ENCODE assay signal across 1 cellular context in the genomic region with DNA sequence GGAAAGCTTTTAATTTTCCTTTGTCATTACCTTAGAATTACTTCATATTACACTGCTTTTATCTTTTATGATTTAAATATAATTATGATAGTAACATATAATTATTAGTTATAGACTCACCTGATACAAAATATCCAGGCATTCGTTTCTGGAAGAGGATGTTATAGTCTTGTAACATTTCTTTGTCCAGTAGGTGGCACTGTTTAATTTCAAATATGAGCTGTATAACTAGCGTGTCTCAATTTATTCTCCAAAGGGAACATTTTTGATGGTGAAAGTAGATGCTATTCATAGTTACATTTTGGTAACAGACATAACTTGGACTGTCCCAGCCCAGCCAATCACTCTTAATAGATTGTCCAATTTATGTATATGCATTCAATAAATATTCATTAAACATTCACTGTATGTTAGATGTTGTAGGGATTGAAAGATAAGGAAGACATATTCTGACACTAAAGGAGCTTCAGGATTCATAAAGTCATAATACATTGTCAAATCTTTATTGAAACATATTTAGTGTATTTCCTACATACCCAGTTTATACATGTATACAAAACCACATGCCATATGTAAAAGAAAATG.
TF ChIP-seq lines count a peak whose summit lies in the region.

No MANE protein-coding gene starts in this region.

TF ChIP-seq in HepG2, 621 proteins besides CTCF, POLR2A, EP300 and RAD21 (continued from another document):
- TF ChIP-seq SMC3 (IDR thresholded peaks at IDR 0.05; ENCODE audit: low read length): peak; percentile 36
